In the genomic region with DNA sequence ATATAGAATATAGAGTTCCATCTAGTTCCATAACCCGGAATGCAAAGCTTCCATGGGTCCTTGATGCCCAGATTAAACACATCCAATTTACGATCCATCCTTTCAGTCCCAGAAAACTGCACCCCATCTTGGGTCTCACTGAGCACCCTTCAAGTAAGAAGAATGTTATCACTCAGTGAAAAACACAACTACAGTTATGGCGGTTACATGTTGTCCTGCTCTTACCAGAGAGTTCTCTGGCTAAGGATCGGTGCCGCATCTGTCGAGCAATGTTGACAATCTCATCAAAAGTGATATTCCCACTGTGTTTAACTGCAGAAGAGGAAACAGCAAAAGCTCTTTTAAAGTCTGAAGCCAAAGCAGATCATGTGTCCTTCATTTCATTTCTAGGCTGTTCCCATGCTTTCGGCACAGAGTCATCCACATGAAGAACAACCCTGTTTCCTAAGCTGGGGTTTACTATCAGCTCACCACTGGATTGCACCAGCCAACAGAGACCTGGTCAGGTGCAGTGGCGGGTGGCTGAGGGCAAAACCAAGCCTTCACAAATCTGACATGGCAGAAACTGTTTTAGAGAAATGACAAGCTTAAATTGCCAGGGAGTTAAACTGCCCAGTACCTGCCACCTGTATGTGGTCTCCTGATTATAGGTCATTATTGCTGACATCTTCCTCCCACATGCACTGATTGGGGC, we compare ENCODE assay signal across 10 cellular contexts. TPM values are rescaled to one million over a fixed set of nuclear protein-coding genes. Genes with fewer than 3 reads are reported as not detected.
A peak's percentile ranks its signal among the peaks of the same experiment; 100 is the strongest.
DNase-seq lines count a peak whose midpoint lies in the region; ATAC-seq and TF ChIP-seq lines count a peak whose summit lies in the region.
"Had no signal": no experiment of that assay in that cellular context is flagged by ENCODE, and none has a peak within 500 bp of the region (broad histone marks: within the 10 kb centered on the region; RNA-seq: fewer than 3 reads in every experiment).

No MANE protein-coding gene starts in this region.

- ATAC-seq in heart right ventricle (no peak), left lung (no peak)
- ATAC-seq: esophagus mucosa, right cardiac atrium had no signal

- no peak overlapping the region for H3K23ac ChIP-seq in trophoblast cell (ENCODE audit: low read length)

- H3K27me3 ChIP-seq in OCI-LY3 (ENCODE audit: low read depth, low read length) (no peaks in the 10 kb centered on the region), trophoblast cell (ENCODE audit: insufficient read depth, low read length) (no peaks in the 10 kb centered on the region), heart right ventricle (no peaks in the 10 kb centered on the region), left lung (no peaks in the 10 kb centered on the region)

- intact Hi-C loops in heart right ventricle (cut with DNase I) (no loop called here), left lung (cut with DNase I) (no loop called here)

- peak overlapping the region; percentile 13 for H3K4ac ChIP-seq in trophoblast cell (ENCODE audit: low read depth, low read length)

- H3K79me1 ChIP-seq in trophoblast cell (ENCODE audit: low read length): peaks cover 23% of the 10 kb centered on the region

- TF ChIP-seq CTCF in OCI-LY3 (IDR thresholded peaks at IDR 0.05; ENCODE audit: low read depth, low read length) (no peak), chondrocyte (IDR thresholded peaks at IDR 0.05) (no peak), heart right ventricle (IDR thresholded peaks at IDR 0.05) (no peak), left lung (IDR thresholded peaks at IDR 0.05) (no peak)

- peak overlapping the region; percentile 99; the same call in 1 of the 2 replicates for H3K4me3 ChIP-seq in GM08714 (ENCODE audit: low read length)
- H3K4me3 ChIP-seq in OCI-LY3 (ENCODE audit: low read length): no peak overlapping the region
- no peak overlapping the region for H3K4me3 ChIP-seq in trophoblast cell (ENCODE audit: low read depth, low read length)
- H3K4me3 ChIP-seq in heart right ventricle: peak overlapping the region in 1 of 10 donors; percentile 98
- H3K4me3 ChIP-seq in left lung: peak overlapping the region in 1 of 2 donors; percentile 81

- H4K91ac ChIP-seq in trophoblast cell (ENCODE audit: low read depth, low read length): no peak overlapping the region

- H3K27me3 Mint-ChIP-seq in chondrocyte (ENCODE audit: low read depth): no peaks in the 10 kb centered on the region

- H3K9ac ChIP-seq in OCI-LY3 (ENCODE audit: low read length) (no peak overlapping the region), trophoblast cell (ENCODE audit: low read length) (no peak overlapping the region)

- DNase-seq in chondrocyte (ENCODE audit: low spot score) (no peak), trophoblast cell (peak in 1 of 2 donors; percentile 7), heart right ventricle (no peak), left lung (no peak), NCI-H748 treated with DMSO at 0.1 percent for 48 hours (lab: John Stamatoyannopoulos, UW) (no peak)
- DNase-seq: Kasumi-1, right cardiac atrium had no signal

- H4K8ac ChIP-seq in trophoblast cell (ENCODE audit: low read depth, low read length): no peak overlapping the region

- peaks cover 46% of the 10 kb centered on the region for H4K20me1 ChIP-seq in OCI-LY3 (ENCODE audit: insufficient read depth, low read length)

- peaks cover 17% of the 10 kb centered on the region for H3K4me1 ChIP-seq in OCI-LY3 (ENCODE audit: low read length)
- H3K4me1 ChIP-seq in trophoblast cell (ENCODE audit: control insufficient read depth in 1 of 2, insufficient read depth in 2 of 2, low read length in 2 of 2): peaks cover 18 to 30% of the 10 kb centered on the region in 2 experiments
- peaks cover 3 to 43% (median 38%) of the 10 kb centered on the region in 9 donors for H3K4me1 ChIP-seq in heart right ventricle
- peaks cover 14 to 48% of the 10 kb centered on the region in 2 donors for H3K4me1 ChIP-seq in left lung

- no peak overlapping the region for H2BK120ac ChIP-seq in trophoblast cell (ENCODE audit: insufficient read depth, low read length, poor library complexity)

- no peak overlapping the region for H3K4me2 ChIP-seq in OCI-LY3 (ENCODE audit: low read length)
- H3K4me2 ChIP-seq in trophoblast cell (ENCODE audit: low read length): peak overlapping the region; percentile 23

- H3K14ac ChIP-seq in trophoblast cell (ENCODE audit: low read length): no peak overlapping the region

- no peak overlapping the region for H2BK5ac ChIP-seq in trophoblast cell (ENCODE audit: low read depth, low read length, poor library complexity)

- peak overlapping the region; percentile 99 for H3K27ac Mint-ChIP-seq in chondrocyte (ENCODE audit: unreplicated experiment)

- no CpG with 5 or more reads among the region's 8 CpGs for WGBS in trophoblast cell (ENCODE audit: extremely low coverage, insufficient coverage, insufficient read length)
- 91 to 93% methylated on average over 8 of the region's 8 CpGs for WGBS in heart right ventricle, 2 donors

- H3K4me3 Mint-ChIP-seq in chondrocyte (ENCODE audit: unreplicated experiment): peak overlapping the region; percentile 93

- H3K79me2 ChIP-seq in OCI-LY3 (ENCODE audit: low read length) (peaks cover 52% of the 10 kb centered on the region), trophoblast cell (ENCODE audit: control insufficient read depth, insufficient read depth, low read length, poor library complexity) (peaks cover 23% of the 10 kb centered on the region)

- H2AK5ac ChIP-seq in trophoblast cell (ENCODE audit: low read length): no peak overlapping the region

- no peak overlapping the region for H2BK12ac ChIP-seq in trophoblast cell (ENCODE audit: low read length)

- H3K27ac ChIP-seq in OCI-LY3 (ENCODE audit: low read length) (0 out of 2 replicates have a peak overlapping the region, but pooled peaks have one; percentile 83), trophoblast cell (ENCODE audit: low read depth, low read length) (no peak overlapping the region), heart right ventricle (peak overlapping the region in 1 of 10 donors; percentile 96), left lung (no peak overlapping the region)

- H3K4me1 Mint-ChIP-seq in chondrocyte (ENCODE audit: low read depth): peaks cover 50% of the 10 kb centered on the region

- H4K12ac ChIP-seq in trophoblast cell (ENCODE audit: low read depth, low read length): no peak overlapping the region

- H3K36me3 Mint-ChIP-seq in chondrocyte (ENCODE audit: low read depth): peaks cover 56% of the 10 kb centered on the region

- H3K36me3 ChIP-seq in OCI-LY3 (replicated peaks; ENCODE audit: low read depth, low read length): peaks cover 70% of the 10 kb centered on the region
- peaks cover 40 to 64% of the 10 kb centered on the region in 2 experiments for H3K36me3 ChIP-seq in trophoblast cell (ENCODE audit: control insufficient read depth in 1 of 2, insufficient read depth in 2 of 2, low read length in 2 of 2)
- peaks cover 0 to 69% (median 52%) of the 10 kb centered on the region in 9 donors for H3K36me3 ChIP-seq in heart right ventricle
- peaks cover 0 to 72% of the 10 kb centered on the region in 2 donors for H3K36me3 ChIP-seq in left lung

- peaks cover 13% of the 10 kb centered on the region for H3K9me3 Mint-ChIP-seq in chondrocyte (ENCODE audit: low read depth)

- no peaks in the 10 kb centered on the region for H3K9me3 ChIP-seq in OCI-LY3 (ENCODE audit: insufficient read depth, low read length)
- peaks cover 7% of the 10 kb centered on the region for H3K9me3 ChIP-seq in trophoblast cell (ENCODE audit: insufficient read depth, low read depth, low read length)
- H3K9me3 ChIP-seq in heart right ventricle: peaks cover 0 to 3% (median 0%) of the 10 kb centered on the region in 11 donors
- H3K9me3 ChIP-seq in left lung: peaks cover 0 to 5% of the 10 kb centered on the region in 2 donors

- no peak overlapping the region for H3K18ac ChIP-seq in trophoblast cell (ENCODE audit: low read length)

- no peak overlapping the region for H2AFZ ChIP-seq in OCI-LY3 (ENCODE audit: low read depth, low read length)
- no peak overlapping the region for H2AFZ ChIP-seq in trophoblast cell (ENCODE audit: insufficient read depth, low read length, poor library complexity)

RNA-seq across cellular contexts. Expression of a gene that starts 2.9 kb away (rescaled TPM):
- total RNA-seq in chondrocyte (834 to 848 TPM (median 848 TPM) in 3 replicates), heart right ventricle (100 to 1,000 TPM; 409 to 810 (median 499) TPM), left lung (1,000 to 10,000 TPM in 1 of 2 donors, 100 to 1,000 TPM in 1; 902 to 1,036 TPM)
- polyA plus RNA-seq in trophoblast cell (2013): 2,008 and 2,121 TPM in 2 replicates
- 1,000 to 10,000 TPM; 1,671 to 1,920 TPM for polyA plus RNA-seq in heart right ventricle

RNA-seq across cellular contexts. Expression of a gene that starts 3.1 kb away (rescaled TPM):
- total RNA-seq in chondrocyte: 25.6 to 29.3 TPM (median 27.5 TPM) in 3 replicates
- 11.0 and 12.1 TPM in 2 replicates for polyA plus RNA-seq in trophoblast cell (2013)
- 10 to 100 TPM; 24.9 to 49.6 (median 29.5) TPM for total RNA-seq in heart right ventricle
- 10 to 100 TPM; 21.2 to 59.9 TPM for polyA plus RNA-seq in heart right ventricle
- total RNA-seq in left lung: 10 to 100 TPM; 16.4 to 24.4 TPM

RNA-seq across cellular contexts. Expression of a gene that starts 24.1 kb away (rescaled TPM):
- total RNA-seq in chondrocyte (7.9 to 9.0 TPM (median 8.3 TPM) in 3 replicates), heart right ventricle (1 to 10 TPM; 4.4 to 8.3 (median 6.4) TPM), left lung (1 to 10 TPM; 7.7 to 9.0 TPM)
- 4.7 and 5.3 TPM in 2 replicates for polyA plus RNA-seq in trophoblast cell (2013)
- 1 to 10 TPM; 2.1 to 4.5 TPM for polyA plus RNA-seq in heart right ventricle

RNA-seq across cellular contexts. Expression of a gene that starts 51.3 kb away (rescaled TPM):
- total RNA-seq in chondrocyte: 14.1 to 16.4 TPM (median 15.3 TPM) in 3 replicates
- 31.3 and 31.4 TPM in 2 replicates for polyA plus RNA-seq in trophoblast cell (2013)
- 10 to 100 TPM; 10.0 to 26.7 (median 13.1) TPM for total RNA-seq in heart right ventricle
- polyA plus RNA-seq in heart right ventricle: 10 to 100 TPM; 18.9 to 21.7 TPM
- 10 to 100 TPM; 20.1 to 23.2 TPM for total RNA-seq in left lung
